12 cellular contexts compared by ENCODE assay signal in genomic region chrX:43860646-43861370, GRCh38. TPM values are rescaled to one million over a fixed set of nuclear protein-coding genes. Genes with fewer than 3 reads are reported as not detected.
DNase-seq lines count a peak whose midpoint lies in the region; ATAC-seq and TF ChIP-seq lines count a peak whose summit lies in the region.
"Had no signal": no experiment of that assay in that cellular context is flagged by ENCODE, and none has a peak within 500 bp of the region (broad histone marks: within the 10 kb centered on the region; RNA-seq: fewer than 3 reads in every experiment).

No MANE protein-coding gene starts in this region.

- H3K9me3 ChIP-seq in mesenchymal stem cell (ENCODE audit: control insufficient read depth, low read length) (no peaks in the 10 kb centered on the region), osteoblast (ENCODE audit: low read depth, low read length) (no peaks in the 10 kb centered on the region)

- H3K4me2 ChIP-seq in mesenchymal stem cell (ENCODE audit: low read length, poor library complexity, severe bottlenecking): no peak overlapping the region
- no peak overlapping the region for H3K4me2 ChIP-seq in osteoblast (ENCODE audit: insufficient read depth, low read length)

- H2AFZ ChIP-seq in mesenchymal stem cell (ENCODE audit: low read depth, low read length) (no peak overlapping the region), osteoblast (ENCODE audit: low read length) (no peak overlapping the region)

- peaks cover 0 to 16% of the 10 kb centered on the region in 2 experiments for H3K27me3 ChIP-seq in mesenchymal stem cell (ENCODE audit: control insufficient read depth in 1 of 2, insufficient read depth in 1 of 2, low read length in 2 of 2)
- H3K27me3 ChIP-seq in osteoblast (ENCODE audit: insufficient read depth, low read length): peaks cover 14% of the 10 kb centered on the region

- no peak overlapping the region for H2BK12ac ChIP-seq in mesenchymal stem cell (ENCODE audit: low read length in 2 of 2)

- H3K4me1 ChIP-seq in mesenchymal stem cell (ENCODE audit: control insufficient read depth, insufficient read depth, low read depth, low read length): no peaks in the 10 kb centered on the region
- H3K4me1 ChIP-seq in osteoblast (ENCODE audit: insufficient read depth, low read length): no peaks in the 10 kb centered on the region

- no peaks in the 10 kb centered on the region for H4K20me1 ChIP-seq in osteoblast (ENCODE audit: insufficient read depth, low read length)

- TF ChIP-seq CTCF in osteoblast (IDR thresholded peaks at IDR 0.05; ENCODE audit: extremely low read depth, low read depth, low read length): no peak

- H3K4ac ChIP-seq in mesenchymal stem cell (ENCODE audit: low read depth in 1 of 2, low read length in 2 of 2): no peak overlapping the region

- no peak overlapping the region for H4K8ac ChIP-seq in mesenchymal stem cell (ENCODE audit: low read length)

- no peak overlapping the region for H2AK5ac ChIP-seq in mesenchymal stem cell (ENCODE audit: low read length, severe bottlenecking)

- DNase-seq in EL (peak; percentile 1), NCI-H345 (lab: John Stamatoyannopoulos, UW) (peak; percentile 64), dermis microvascular lymphatic vessel endothelial cell (ENCODE audit: low read depth in 2 of 2) (peak; percentile 83 to 85), mesenchymal stem cell (peak; percentile 1), osteoblast (ENCODE audit: insufficient read length, low spot score, missing footprints) (no peak), globus pallidus (ENCODE audit: low spot score) (no peak)
- DNase-seq: CD4-positive, alpha-beta T cell; KG1 had no signal

- H2BK120ac ChIP-seq in mesenchymal stem cell (ENCODE audit: low read depth, low read length): no peak overlapping the region

- no peak for ATAC-seq in HG03280 (IDR thresholded peaks at IDR 0.05; ENCODE audit: unreplicated experiment)
- no peak for ATAC-seq in activated CD4-positive, CD25-positive, alpha-beta regulatory T cell treated with anti-CD3 and anti-CD28 coated beads, Interleukin-2, amount 50 U/mL, for 24 hours
- ATAC-seq: activated T-helper 17 cell treated with anti-CD3 and anti-CD28 coated beads, Interleukin-2, amount 50 U/mL, for 72 hours had no signal

- H3K27ac ChIP-seq in mesenchymal stem cell (ENCODE audit: low read length, poor library complexity, severe bottlenecking) (peak overlapping the region; percentile 67), osteoblast (ENCODE audit: low read depth, low read length) (no peak overlapping the region)

- H3K18ac ChIP-seq in mesenchymal stem cell (ENCODE audit: low read depth in 1 of 2, low read length in 2 of 2): no peak overlapping the region

- H3K79me1 ChIP-seq in mesenchymal stem cell (replicated peaks; ENCODE audit: low read length, poor library complexity, severe bottlenecking): no peaks in the 10 kb centered on the region

- H2BK5ac ChIP-seq in mesenchymal stem cell (ENCODE audit: low read depth, low read length, poor library complexity, severe bottlenecking): no peak overlapping the region

- no peak overlapping the region for H3K9ac ChIP-seq in mesenchymal stem cell (ENCODE audit: low read length)

- WGBS in mesenchymal stem cell: 56% methylated on average over 3 of the region's 8 CpGs

- H3K79me2 ChIP-seq in osteoblast (ENCODE audit: insufficient read depth, low read length): no peaks in the 10 kb centered on the region

- no peak overlapping the region for H3K14ac ChIP-seq in mesenchymal stem cell (ENCODE audit: low read length in 2 of 2)

- H4K91ac ChIP-seq in mesenchymal stem cell (ENCODE audit: low read length): no peak overlapping the region

- H3K23ac ChIP-seq in mesenchymal stem cell (ENCODE audit: low read length in 2 of 2): no peak overlapping the region

- no peak overlapping the region for H2BK15ac ChIP-seq in mesenchymal stem cell (ENCODE audit: low read depth, poor library complexity, severe bottlenecking)

- H3K4me3 ChIP-seq in mesenchymal stem cell (ENCODE audit: insufficient read depth in 1 of 2, low read depth in 1 of 2, low read length in 2 of 2) (no peak overlapping the region), osteoblast (ENCODE audit: insufficient read depth, low read length) (no peak overlapping the region)

- H3K36me3 ChIP-seq in mesenchymal stem cell (ENCODE audit: control insufficient read depth in 1 of 2, insufficient read depth in 2 of 2, low read depth in 1 of 2, low read length in 2 of 2): no peaks in the 10 kb centered on the region
- H3K36me3 ChIP-seq in osteoblast (ENCODE audit: insufficient read depth, low read length): no peaks in the 10 kb centered on the region

RNA-seq across cellular contexts. Expression of gene MAOB, which starts 21.4 kb away (rescaled TPM):
- 0.13 TPM in 1 of 2 replicates, not detected in the other for total RNA-seq in dermis microvascular lymphatic vessel endothelial cell
- not detected for polyA plus RNA-seq in mesenchymal stem cell (2013, experiment 1 of 2)
- polyA plus RNA-seq in mesenchymal stem cell (2013, experiment 2 of 2): not detected
- total RNA-seq in osteoblast: 0.29 and 0.72 TPM in 2 replicates
- total RNA-seq: activated T-helper 17 cell treated with anti-CD3 and anti-CD28 coated beads, Interleukin-2, amount 50 U/mL, for 72 hours; CD4-positive, alpha-beta T cell; OCI-LY7 had no signal

Comparison
In these comparisons a context has a peak if more than half of its experiments do, and no peak if none do; other contexts are left out.
1. DNase-seq: peak in EL (single experiment), NCI-H345 (single experiment), dermis microvascular lymphatic vessel endothelial cell (2 of 2) and mesenchymal stem cell (single experiment); none in osteoblast (single experiment) and globus pallidus (single experiment).